21 cellular contexts compared by ENCODE assay signal in genomic region chr19:55465460-55466245, GRCh38. TPM values are rescaled to one million over a fixed set of nuclear protein-coding genes. Genes with fewer than 3 reads are reported as not detected.
"Had no signal": no experiment of that assay in that cellular context is flagged by ENCODE, and none has a peak within 500 bp of the region (broad histone marks: within the 10 kb centered on the region; RNA-seq: fewer than 3 reads in every experiment).

No MANE protein-coding gene starts in this region.

- DNase-seq: activated CD4-positive, alpha-beta T cell treated with anti-CD3 and anti-CD28 coated beads, Interleukin-2, amount 10 ng/mL, durations not matched to agents 7 days and 5 days; activated CD8-positive, alpha-beta memory T cell treated with anti-CD3 and anti-CD28 coated beads for 24 hours; activated gamma-delta T cell treated with Interleukin-2 at 50 U/mL for 16 hours; activated naive CD8-positive, alpha-beta T cell treated with anti-CD3 and anti-CD28 coated beads for 36 hours; amygdala; cortex of kidney; effector CD8-positive, alpha-beta T cell; gastrocnemius medialis; stimulated activated CD4-positive, alpha-beta T cell treated with anti-CD3 and anti-CD28 coated beads, Interleukin-4, amount 100 ng/mL, for 24 hours; stimulated activated naive CD4-positive, alpha-beta T cell; T-helper 2 cell; tibial artery had no signal

- H3K9me3 Mint-ChIP-seq: activated CD4-positive, alpha-beta T cell treated with anti-CD3 and anti-CD28 coated beads, Interleukin-2, amount 10 ng/mL, durations not matched to agents 7 days and 5 days; activated naive CD8-positive, alpha-beta T cell treated with anti-CD3 and anti-CD28 coated beads for 36 hours; central memory CD8-positive, alpha-beta T cell had no signal

- H3K36me3 ChIP-seq: gastrocnemius medialis, heart right ventricle, tibial artery, vagina had no signal

- H3K9me3 ChIP-seq: gastrocnemius medialis, heart right ventricle, tibial artery, vagina had no signal

- H3K4me3 ChIP-seq: gastrocnemius medialis, heart right ventricle, tibial artery, vagina had no signal

- H3K79me2 ChIP-seq: parathyroid adenoma had no signal

- ATAC-seq: gastrocnemius medialis, heart right ventricle had no signal

- H3K4me3 Mint-ChIP-seq: activated CD4-positive, alpha-beta T cell treated with anti-CD3 and anti-CD28 coated beads, Interleukin-2, amount 10 ng/mL, durations not matched to agents 7 days and 5 days; activated naive CD8-positive, alpha-beta T cell treated with anti-CD3 and anti-CD28 coated beads for 36 hours; central memory CD8-positive, alpha-beta T cell had no signal

- H3K27me3 Mint-ChIP-seq: activated naive CD8-positive, alpha-beta T cell treated with anti-CD3 and anti-CD28 coated beads for 36 hours; central memory CD8-positive, alpha-beta T cell had no signal

- H3K27ac ChIP-seq: epithelial cell of prostate, gastrocnemius medialis, heart right ventricle, parathyroid adenoma, tibial artery, vagina had no signal

- H3K36me3 Mint-ChIP-seq: brain had no signal

- H3K27me3 ChIP-seq: gastrocnemius medialis, heart right ventricle, tibial artery, vagina had no signal

- H2AFZ ChIP-seq: parathyroid adenoma had no signal

- H3K9ac ChIP-seq: parathyroid adenoma had no signal

- H3K27ac Mint-ChIP-seq: activated CD4-positive, alpha-beta T cell treated with anti-CD3 and anti-CD28 coated beads, Interleukin-2, amount 10 ng/mL, durations not matched to agents 7 days and 5 days; activated naive CD8-positive, alpha-beta T cell treated with anti-CD3 and anti-CD28 coated beads for 36 hours had no signal

RNA-seq across cellular contexts. Expression of gene C19orf85, which starts 1.1 kb away (rescaled TPM):
- total RNA-seq: activated CD4-positive, alpha-beta T cell treated with anti-CD3 and anti-CD28 coated beads, Interleukin-2, amount 10 ng/mL, durations not matched to agents 7 days and 5 days; activated naive CD8-positive, alpha-beta T cell treated with anti-CD3 and anti-CD28 coated beads for 36 hours; gastrocnemius medialis; heart right ventricle; lung microvascular endothelial cell; renal cortical epithelial cell; subcutaneous adipose tissue; vagina had no signal
- polyA plus RNA-seq: heart right ventricle had no signal

RNA-seq across cellular contexts. Expression of gene SHISA7, which starts 22.6 kb away (rescaled TPM):
- total RNA-seq: activated CD4-positive, alpha-beta T cell treated with anti-CD3 and anti-CD28 coated beads, Interleukin-2, amount 10 ng/mL, durations not matched to agents 7 days and 5 days; activated naive CD8-positive, alpha-beta T cell treated with anti-CD3 and anti-CD28 coated beads for 36 hours; gastrocnemius medialis; heart right ventricle; lung microvascular endothelial cell; renal cortical epithelial cell had no signal
